ENCODE assay signal across 22 cellular contexts in the genomic region with DNA sequence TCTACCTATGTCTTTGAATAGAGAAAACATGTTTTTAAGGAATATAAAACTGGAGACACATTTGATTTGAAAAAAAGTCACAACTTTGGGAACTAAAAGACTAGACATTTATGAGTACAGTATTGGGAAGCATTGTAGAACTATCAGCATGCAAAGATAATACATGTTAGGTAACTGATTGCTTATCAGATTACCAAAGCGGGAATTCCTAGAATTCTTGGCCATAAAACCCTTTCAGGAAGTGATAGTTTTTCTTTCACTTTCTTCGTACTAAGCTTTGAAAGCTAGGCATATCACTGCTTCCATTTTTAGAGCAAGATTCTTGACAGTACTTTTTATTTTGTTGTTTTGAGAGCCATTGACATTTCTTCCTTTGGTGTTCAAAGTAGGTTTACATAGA.
A peak's percentile ranks its signal among the peaks of the same experiment; 100 is the strongest.
DNase-seq lines count a peak whose midpoint lies in the region; ATAC-seq, FAIRE-seq and TF ChIP-seq lines count a peak whose summit lies in the region.
"Had no signal": no experiment of that assay in that cellular context is flagged by ENCODE, and none has a peak within 500 bp of the region (broad histone marks: within the 10 kb centered on the region; RNA-seq: fewer than 3 reads in every experiment).

No MANE protein-coding gene starts in this region.

- no peak overlapping the region for H2BK5ac ChIP-seq in mesendoderm (ENCODE audit: low read length)

- no peaks in the 10 kb centered on the region for H3F3A ChIP-seq in GM23338 (replicated peaks; ENCODE audit: low read depth)

- H3K9ac ChIP-seq in mesendoderm (ENCODE audit: low read length): no peak overlapping the region
- H3K9ac ChIP-seq: SK-N-SH had no signal

- H4K20me1 ChIP-seq in GM23338 (replicated peaks; ENCODE audit: insufficient read depth): no peaks in the 10 kb centered on the region

- H3K4me3 Mint-ChIP-seq in GM23338 (no peak overlapping the region), WTC11 (no peak overlapping the region)
- H3K4me3 Mint-ChIP-seq: activated naive CD8-positive, alpha-beta T cell treated with anti-CD3 and anti-CD28 coated beads, Interleukin-2, amount 10 ng/mL, durations not matched to agents 7 days and 5 days; brain; CD4-positive, alpha-beta memory T cell had no signal

- H4K8ac ChIP-seq in mesendoderm (ENCODE audit: low read depth, low read length): no peak overlapping the region

- H3K27me3 ChIP-seq in GM23338 (ENCODE audit: insufficient read depth) (no peaks in the 10 kb centered on the region), SJSA1 (replicated peaks) (no peaks in the 10 kb centered on the region), mesendoderm (ENCODE audit: insufficient read depth, low read length, poor library complexity) (no peaks in the 10 kb centered on the region)
- H3K27me3 ChIP-seq: gastrocnemius medialis had no signal

- CTCF ChIA-PET in WTC11 (lab: Charles Lee): no interaction called here

- H3K9me3 ChIP-seq in SJSA1 (replicated peaks): no peaks in the 10 kb centered on the region
- H3K9me3 ChIP-seq: gastrocnemius medialis, SK-N-SH had no signal

- no peak overlapping the region for H3K4ac ChIP-seq in mesendoderm (ENCODE audit: low read depth, low read length)

- H4K5ac ChIP-seq in mesendoderm (ENCODE audit: low read length): no peak overlapping the region

- no peak overlapping the region for H3K56ac ChIP-seq in mesendoderm (ENCODE audit: low read length)

- H2BK120ac ChIP-seq in mesendoderm (ENCODE audit: low read depth, low read length): no peak overlapping the region

- H3K79me2 ChIP-seq in GM23338 (replicated peaks; ENCODE audit: insufficient read depth): no peaks in the 10 kb centered on the region
- no peaks in the 10 kb centered on the region for H3K79me2 ChIP-seq in mesendoderm (ENCODE audit: control insufficient read depth, insufficient read depth, low read length)

- no peak overlapping the region for H3K18ac ChIP-seq in mesendoderm (ENCODE audit: low read length)

- FAIRE-seq in urothelium cell line (lab: Jason Lieb, UNC): no peak
- FAIRE-seq: GM12891, GM19239, HepG2, kidney had no signal

- H3K4me1 ChIP-seq in GM23338 (ENCODE audit: insufficient read depth): peaks cover 6% of the 10 kb centered on the region; the same call in 1 of the 2 replicates
- peaks cover 18% of the 10 kb centered on the region for H3K4me1 ChIP-seq in SJSA1 (replicated peaks)
- no peaks in the 10 kb centered on the region for H3K4me1 ChIP-seq in mesendoderm (ENCODE audit: control insufficient read depth, low read depth, low read length)

- H3K4me3 ChIP-seq in GM23338 (no peak overlapping the region), SJSA1 (no peak overlapping the region), mesendoderm (ENCODE audit: low read length) (no peak overlapping the region)

- no peak for ATAC-seq in GM23338
- no peak for ATAC-seq in WTC11
- ATAC-seq in HG02571 (IDR thresholded peaks at IDR 0.05; ENCODE audit: unreplicated experiment): no peak
- ATAC-seq: esophagus mucosa, HepG2, right cardiac atrium had no signal

- no peaks in the 10 kb centered on the region for H3K9me2 ChIP-seq in GM23338 (ENCODE audit: insufficient read depth)
- H3K9me2 ChIP-seq: SK-N-SH had no signal

- H3K79me1 ChIP-seq in mesendoderm (ENCODE audit: low read length): no peaks in the 10 kb centered on the region

- POLR2A ChIA-PET in WTC11 (lab: Charles Lee): no interaction called here

- no peak overlapping the region for H2AK5ac ChIP-seq in mesendoderm (ENCODE audit: low read length)

- peaks cover 13% of the 10 kb centered on the region for H3K4me1 Mint-ChIP-seq in GM23338
- H3K4me1 Mint-ChIP-seq in WTC11: peaks cover 14% of the 10 kb centered on the region
- H3K4me1 Mint-ChIP-seq: activated naive CD8-positive, alpha-beta T cell treated with anti-CD3 and anti-CD28 coated beads, Interleukin-2, amount 10 ng/mL, durations not matched to agents 7 days and 5 days; CD4-positive, alpha-beta memory T cell had no signal

- H3K4me2 ChIP-seq in GM23338 (no peak overlapping the region), mesendoderm (ENCODE audit: low read length) (no peak overlapping the region)
- H3K4me2 ChIP-seq: SK-N-SH had no signal

- WGBS in mesendoderm (ENCODE audit: extremely low coverage, insufficient coverage, low lambda C conversion rate): no CpG with 5 or more reads among the region's 2 CpGs

- DNase-seq in GM23338 (ENCODE audit: low spot score) (no peak), SJSA1 (ENCODE audit: low read depth in 1 of 2, low spot score in 2 of 2) (peak in 1 of 2 experiments; percentile 5), mesendoderm (peak; percentile 62), urothelium cell line (ENCODE audit: low spot score) (peak; percentile 6), NCI-H187 treated with DMSO at 0.1 percent for 48 hours (lab: John Stamatoyannopoulos, UW) (no peak), WTC11 (ENCODE audit: low spot score) (no peak)
- DNase-seq: activated CD4-positive, alpha-beta T cell treated with anti-CD3 and anti-CD28 coated beads, Interleukin-2, amount 50 U/mL, for 48 hours; activated CD8-positive, alpha-beta memory T cell treated with anti-CD3 and anti-CD28 coated beads, Interleukin-2, amount 50 U/mL, for 48 hours; activated naive CD8-positive, alpha-beta T cell treated with anti-CD3 and anti-CD28 coated beads, Interleukin-2, amount 10 ng/mL, durations not matched to agents 7 days and 5 days; CD4-positive, alpha-beta memory T cell; effector CD8-positive, alpha-beta T cell; gastrocnemius medialis; kidney; NCI-H510A treated with DMSO at 0.1 percent for 48 hours; right cardiac atrium; SK-N-SH had no signal

- no peak overlapping the region for H2BK15ac ChIP-seq in mesendoderm (replicated peaks; ENCODE audit: low read depth)

- H3K36me3 ChIP-seq in GM23338 (ENCODE audit: insufficient read depth): no peaks in the 10 kb centered on the region
- H3K36me3 ChIP-seq in SJSA1: no peaks in the 10 kb centered on the region
- no peaks in the 10 kb centered on the region for H3K36me3 ChIP-seq in mesendoderm (ENCODE audit: control insufficient read depth, insufficient read depth, low read length)
- H3K36me3 ChIP-seq: gastrocnemius medialis had no signal

- H3K9me3 Mint-ChIP-seq in GM23338 (no peaks in the 10 kb centered on the region), WTC11 (no peaks in the 10 kb centered on the region)
- H3K9me3 Mint-ChIP-seq: activated naive CD8-positive, alpha-beta T cell treated with anti-CD3 and anti-CD28 coated beads, Interleukin-2, amount 10 ng/mL, durations not matched to agents 7 days and 5 days; brain had no signal

- H3K23ac ChIP-seq in mesendoderm (ENCODE audit: low read length): no peak overlapping the region

- H3K27ac Mint-ChIP-seq in GM23338 (peak overlapping the region; percentile 50; the same call in 1 of the 2 replicates), WTC11 (no peak overlapping the region)
- H3K27ac Mint-ChIP-seq: activated naive CD8-positive, alpha-beta T cell treated with anti-CD3 and anti-CD28 coated beads, Interleukin-2, amount 10 ng/mL, durations not matched to agents 7 days and 5 days; brain; CD4-positive, alpha-beta memory T cell had no signal

- H3K27ac ChIP-seq in GM23338 (ENCODE audit: low read depth) (no peak overlapping the region), SJSA1 (peak overlapping the region; percentile 18), mesendoderm (ENCODE audit: low read depth, low read length) (no peak overlapping the region)

- no peaks in the 10 kb centered on the region for H3K27me3 Mint-ChIP-seq in GM23338 (ENCODE audit: insufficient read depth, low read depth, poor library complexity)
- H3K27me3 Mint-ChIP-seq in WTC11 (ENCODE audit: low read depth): no peaks in the 10 kb centered on the region
- H3K27me3 Mint-ChIP-seq: activated naive CD8-positive, alpha-beta T cell treated with anti-CD3 and anti-CD28 coated beads, Interleukin-2, amount 10 ng/mL, durations not matched to agents 7 days and 5 days; brain; CD4-positive, alpha-beta memory T cell had no signal

- no peak overlapping the region for H2AFZ ChIP-seq in GM23338

- TF ChIP-seq CTCF in GM23338 (conservative IDR thresholded peaks at IDR 0.05; ENCODE audit: low read depth in 2 of 2) (no peak), WTC11 (IDR thresholded peaks at IDR 0.05) (no peak)

- H3K36me3 Mint-ChIP-seq in GM23338 (ENCODE audit: low read depth): no peaks in the 10 kb centered on the region
- no peaks in the 10 kb centered on the region for H3K36me3 Mint-ChIP-seq in WTC11
- H3K36me3 Mint-ChIP-seq: activated naive CD8-positive, alpha-beta T cell treated with anti-CD3 and anti-CD28 coated beads, Interleukin-2, amount 10 ng/mL, durations not matched to agents 7 days and 5 days; brain; CD4-positive, alpha-beta memory T cell had no signal

TF ChIP-seq in GM23338, 12 proteins besides CTCF, POLR2A, EP300 and RAD21:
- no peak for TF ChIP-seq CREB1 (CRISPR knock-in tag; IDR thresholded peaks at IDR 0.05; ENCODE audit: low read depth)

TF ChIP-seq in WTC11, 78 proteins besides CTCF, POLR2A, EP300 and RAD21 (continues in another document):
- TF ChIP-seq, protein P1, sequence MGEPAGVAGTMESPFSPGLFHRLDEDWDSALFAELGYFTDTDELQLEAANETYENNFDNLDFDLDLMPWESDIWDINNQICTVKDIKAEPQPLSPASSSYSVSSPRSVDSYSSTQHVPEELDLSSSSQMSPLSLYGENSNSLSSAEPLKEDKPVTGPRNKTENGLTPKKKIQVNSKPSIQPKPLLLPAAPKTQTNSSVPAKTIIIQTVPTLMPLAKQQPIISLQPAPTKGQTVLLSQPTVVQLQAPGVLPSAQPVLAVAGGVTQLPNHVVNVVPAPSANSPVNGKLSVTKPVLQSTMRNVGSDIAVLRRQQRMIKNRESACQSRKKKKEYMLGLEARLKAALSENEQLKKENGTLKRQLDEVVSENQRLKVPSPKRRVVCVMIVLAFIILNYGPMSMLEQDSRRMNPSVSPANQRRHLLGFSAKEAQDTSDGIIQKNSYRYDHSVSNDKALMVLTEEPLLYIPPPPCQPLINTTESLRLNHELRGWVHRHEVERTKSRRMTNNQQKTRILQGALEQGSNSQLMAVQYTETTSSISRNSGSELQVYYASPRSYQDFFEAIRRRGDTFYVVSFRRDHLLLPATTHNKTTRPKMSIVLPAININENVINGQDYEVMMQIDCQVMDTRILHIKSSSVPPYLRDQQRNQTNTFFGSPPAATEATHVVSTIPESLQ (CRISPR knock-in tag; IDR thresholded peaks at IDR 0.05): no peak
- TF ChIP-seq SMAD4 (CRISPR knock-in tag; IDR thresholded peaks at IDR 0.05) (no peak), ZNF396 (CRISPR knock-in tag; IDR thresholded peaks at IDR 0.05; ENCODE audit: borderline replicate concordance) (no peak)
- TF ChIP-seq, protein P2, sequence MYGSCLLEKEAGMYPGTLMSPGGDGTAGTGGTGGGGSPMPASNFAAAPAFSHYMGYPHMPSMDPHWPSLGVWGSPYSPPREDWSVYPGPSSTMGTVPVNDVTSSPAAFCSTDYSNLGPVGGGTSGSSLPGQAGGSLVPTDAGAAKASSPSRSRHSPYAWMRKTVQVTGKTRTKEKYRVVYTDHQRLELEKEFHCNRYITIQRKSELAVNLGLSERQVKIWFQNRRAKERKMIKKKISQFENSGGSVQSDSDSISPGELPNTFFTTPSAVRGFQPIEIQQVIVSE (CRISPR knock-in tag; IDR thresholded peaks at IDR 0.05; ENCODE audit: borderline replicate concordance): no peak

Comparison
In these comparisons a context has a peak if more than half of its experiments do, and no peak if none do; other contexts are left out.
1. DNase-seq: peak in mesendoderm (single experiment) and urothelium cell line (single experiment); none in GM23338 (single experiment), NCI-H187 treated with DMSO at 0.1 percent for 48 hours (single experiment) and WTC11 (single experiment).